8 cellular contexts compared by ENCODE assay signal in the genomic region with DNA sequence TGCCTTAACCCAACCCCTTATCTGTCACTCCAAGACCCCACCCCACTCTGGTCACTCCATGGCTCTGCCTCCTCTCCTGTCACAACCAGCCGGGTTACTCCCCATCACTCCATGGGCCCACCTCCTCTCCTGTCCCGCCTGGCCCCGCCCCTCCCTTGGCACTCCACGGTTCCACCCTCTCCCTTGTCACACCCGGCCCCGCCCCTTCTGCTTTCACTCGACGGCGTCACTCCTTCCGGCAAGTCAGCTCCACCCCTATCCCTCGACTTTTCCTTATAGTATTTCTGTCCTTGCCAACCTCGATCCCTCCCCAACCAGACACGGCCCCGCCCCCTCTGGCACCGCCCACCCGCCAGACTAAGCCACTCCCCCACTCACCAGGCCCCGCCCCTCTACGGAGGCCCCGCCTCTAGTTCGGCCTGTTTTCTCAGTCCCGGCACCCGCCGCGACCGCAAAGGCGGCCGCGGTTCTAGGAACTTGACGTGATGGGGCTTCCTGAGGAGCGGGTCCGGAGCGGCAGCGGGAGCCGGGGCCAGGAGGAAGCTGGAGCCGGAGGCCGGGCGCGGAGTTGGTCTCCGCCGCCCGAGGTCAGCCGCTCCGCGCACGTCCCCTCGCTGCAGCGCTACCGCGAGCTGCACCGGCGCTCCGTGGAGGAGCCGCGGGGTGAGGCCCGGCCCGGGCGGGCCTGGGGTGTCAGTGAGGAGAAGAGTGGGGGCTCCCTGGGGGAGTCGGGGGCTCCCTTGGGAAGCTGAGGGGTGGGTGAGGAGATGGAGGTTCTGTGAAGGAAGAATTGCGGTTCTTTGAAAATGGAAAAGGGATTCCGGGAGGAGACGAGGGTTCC. TPM values are rescaled to one million over a fixed set of nuclear protein-coding genes. Genes with fewer than 3 reads are reported as not detected.
A peak's percentile ranks its signal among the peaks of the same experiment; 100 is the strongest.
DNase-seq lines count a peak whose midpoint lies in the region; ATAC-seq and TF ChIP-seq lines count a peak whose summit lies in the region.

Gene ACSS2 (plus strand): TSS at position 452 of the 841 bp plus-strand sequence. CDS start 34 bp downstream, at position 486.

- WGBS in psoas muscle, 3 donors = 0 to 2% (median 1%) methylated on average over 29 to 61 of the region's 61 CpGs
- WGBS in urinary bladder = under 1% methylated on average over 61 of the region's 61 CpGs

- DNase-seq in NCI-H1694 treated with DMSO at 0.1 percent for 48 hours (lab: John Stamatoyannopoulos, UW) (peak; percentile 75), anterior cingulate cortex (lab: John Stamatoyannopoulos, UW) (peak; percentile 63 to 100 (median 97)), right atrium auricular region (ENCODE audit: low spot score) (peak; percentile 99), psoas muscle (peak; percentile 99)

- H3K4me3 ChIP-seq in right atrium auricular region (peak within 1 kb of the TSS; percentile 62 to 77), psoas muscle (peak within 1 kb of the TSS; percentile 97), urinary bladder (ENCODE audit: low read depth, low read length) (peak within 1 kb of the TSS; percentile 79)

- H3K9me3 ChIP-seq in right atrium auricular region (no peaks in the 10 kb centered on the region), psoas muscle (no peaks in the 10 kb centered on the region)

- H3K4me1 ChIP-seq in right atrium auricular region (peaks cover 0 to 51% of the 10 kb centered on the region in 2 donors), psoas muscle (peaks cover 39% of the 10 kb centered on the region), urinary bladder (ENCODE audit: insufficient read depth) (no peaks in the 10 kb centered on the region)

- intact Hi-C loops in T-helper 2 cell treated with Interferon-gamma antibody and Interleukin-4, amounts not matched to agents 100 ng/mL and 5 ng/mL, for 36 hours (cut with micrococcal nuclease) = loop anchor here (1.0 kb wide), 2 partner anchors 15 to 216 kb away; partner anchors contain the start of gene TRPC4AP
- intact Hi-C loops in psoas muscle (cut with DNase I) = loop anchor here in 1 of 2 donors (10.0 kb wide), 1 partner anchor 218 kb away; the partner anchor contains the start of gene TRPC4AP

- no peaks in the 10 kb centered on the region for H3K36me3 ChIP-seq in right atrium auricular region
- H3K36me3 ChIP-seq in psoas muscle (ENCODE audit: insufficient read depth in 1 of 2, low read depth in 1 of 2) = peaks cover 0 to 1% of the 10 kb centered on the region in 2 donors
- H3K36me3 ChIP-seq in urinary bladder (ENCODE audit: insufficient read depth) = no peaks in the 10 kb centered on the region

- TF ChIP-seq CTCF in GM12873 (IDR thresholded peaks at IDR 0.05; ENCODE audit: insufficient read depth, low read depth, low read length, missing control alignments) (peak; percentile 8), right atrium auricular region (IDR thresholded peaks at IDR 0.05) (no peak), psoas muscle (IDR thresholded peaks at IDR 0.05) (no peak)

- ATAC-seq in HG02852 (IDR thresholded peaks at IDR 0.05; ENCODE audit: unreplicated experiment) (peak; percentile 59), psoas muscle (peak; percentile 84 to 90 (median 87))

- H3K27me3 ChIP-seq in right atrium auricular region (no peaks in the 10 kb centered on the region), psoas muscle (ENCODE audit: insufficient read depth in 3 of 3, low read length in 2 of 3) (no peaks in the 10 kb centered on the region)

- H3K27ac ChIP-seq in right atrium auricular region = peak within 1 kb of the TSS; percentile 77 to 85
- H3K27ac ChIP-seq in psoas muscle = peak within 1 kb of the TSS; percentile 96
- peak within 1 kb of the TSS; percentile 76 for H3K27ac ChIP-seq in urinary bladder (ENCODE audit: low read depth)

RNA-seq across cellular contexts. Expression of gene ACSS2, which starts in this region (rescaled TPM):
- 36.4 and 44.5 TPM in 2 replicates for total RNA-seq in T-helper 2 cell treated with Interferon-gamma antibody and Interleukin-4, amounts not matched to agents 100 ng/mL and 5 ng/mL, for 36 hours
- total RNA-seq in right atrium auricular region = 10 to 100 TPM; 64.6 to 89.4 TPM
- 100 to 1,000 TPM; 106 to 161 (median 115) TPM for total RNA-seq in psoas muscle
- polyA plus RNA-seq in psoas muscle = 10 to 100 TPM; 15.9 to 68.0 (median 56.7) TPM
- total RNA-seq in urinary bladder = 21.7 TPM
- 29.5 TPM for polyA plus RNA-seq in urinary bladder

Comparison
In these comparisons a context has a peak if more than half of its experiments do, and no peak if none do; other contexts are left out.
1. Peak in every context shown above with its lines: DNase-seq, ATAC-seq, H3K4me3 ChIP-seq and H3K27ac ChIP-seq.